ENCODE assay signal across 9 cellular contexts in the genomic region with DNA sequence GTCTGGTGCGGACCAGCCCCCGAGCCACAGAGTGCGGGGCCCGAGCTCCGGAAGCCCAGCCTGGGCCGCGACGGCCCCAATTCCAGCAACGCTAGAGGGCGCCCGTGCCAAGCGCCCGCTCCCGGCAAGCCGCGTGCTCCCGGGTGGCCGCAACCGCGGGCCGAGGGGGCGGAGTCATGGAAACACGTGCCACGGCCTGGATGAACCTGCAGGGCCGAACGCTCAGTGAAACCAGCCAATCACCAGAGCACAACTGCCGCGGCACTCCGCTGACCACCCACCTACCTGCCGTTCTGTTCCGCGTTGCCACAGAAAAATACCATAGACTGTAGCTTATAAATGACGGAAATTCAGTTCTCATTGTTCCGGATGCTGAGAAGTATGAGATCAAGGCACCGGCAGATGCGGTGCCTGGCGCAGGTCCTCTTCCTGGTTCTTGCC.
DNase-seq lines count a peak whose midpoint lies in the region; ATAC-seq lines count a peak whose summit lies in the region.
"Had no signal": no experiment of that assay in that cellular context is flagged by ENCODE, and none has a peak within 500 bp of the region (broad histone marks: within the 10 kb centered on the region; RNA-seq: fewer than 3 reads in every experiment).

No MANE protein-coding gene starts in this region.

- H3K27me3 Mint-ChIP-seq in effector memory CD8-positive, alpha-beta T cell = peaks cover 7 to 12% of the 10 kb centered on the region in 2 donors

- H3K9me3 Mint-ChIP-seq in effector memory CD8-positive, alpha-beta T cell = no peaks in the 10 kb centered on the region

- H3K4me3 Mint-ChIP-seq in effector memory CD8-positive, alpha-beta T cell = peak overlapping the region; percentile 78 to 79

- H3K4me1 Mint-ChIP-seq in effector memory CD8-positive, alpha-beta T cell (ENCODE audit: low read depth in 2 of 2) = peaks cover 31 to 32% of the 10 kb centered on the region in 2 donors

- peak; percentile 95 for DNase-seq in HPDE6-E6E7 (ENCODE audit: extremely low spot score)
- DNase-seq in activated CD8-positive, alpha-beta memory T cell treated with anti-CD3 and anti-CD28 coated beads for 4 hours (ENCODE audit: low read depth in 2 of 2) = peak; percentile 39 to 65
- peak; percentile 68 to 74 (median 69) for DNase-seq in effector memory CD8-positive, alpha-beta T cell
- peak; percentile 91 for DNase-seq in mesenteric fat pad (ENCODE audit: low spot score)
- peak; percentile 60 to 73 for DNase-seq in stimulated activated CD8-positive, alpha-beta memory T cell treated with anti-CD3 and anti-CD28 coated beads, Interleukin-2, amount 100 ng/mL, for 48 hours (ENCODE audit: low read depth in 2 of 2)
- no peak for DNase-seq in SIG-M5 treated with dmso at 0.1 percent for 504 hours (lab: John Stamatoyannopoulos, UW; ENCODE audit: unreplicated experiment)

- ATAC-seq in effector memory CD8-positive, alpha-beta T cell (replicated peaks) = peak; percentile 86
- ATAC-seq in GM19035 (IDR thresholded peaks at IDR 0.05; ENCODE audit: unreplicated experiment) = no peak
- ATAC-seq in HG03039 (IDR thresholded peaks at IDR 0.05; ENCODE audit: unreplicated experiment) = no peak

- peak overlapping the region; percentile 84 to 85 for H3K27ac Mint-ChIP-seq in effector memory CD8-positive, alpha-beta T cell

- peaks cover 7% of the 10 kb centered on the region for H3K36me3 Mint-ChIP-seq in effector memory CD8-positive, alpha-beta T cell (ENCODE audit: insufficient read depth)
- H3K36me3 Mint-ChIP-seq: brain had no signal
